In the genomic region with DNA sequence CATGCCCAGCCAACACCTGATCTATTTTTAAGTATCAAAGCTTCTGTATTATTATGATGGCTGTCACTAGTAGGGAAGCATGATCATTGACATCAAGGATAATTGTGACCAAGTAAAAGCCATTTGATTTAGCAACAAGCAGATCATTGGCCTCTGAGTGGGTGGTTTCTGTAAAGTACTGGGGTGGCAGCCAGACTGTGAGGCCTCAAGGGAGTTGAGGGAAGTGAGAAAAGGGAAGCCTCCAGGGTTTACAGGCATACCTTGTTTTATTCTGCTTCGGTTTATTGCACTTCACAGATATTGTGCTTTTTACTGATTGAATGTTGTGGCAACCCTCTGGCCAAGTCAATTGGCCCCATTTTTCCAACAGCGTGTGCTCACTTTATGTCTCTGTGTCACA, we compare ENCODE assay signal across 10 cellular contexts.
DNase-seq lines count a peak whose midpoint lies in the region; ATAC-seq and TF ChIP-seq lines count a peak whose summit lies in the region.
"Had no signal": no experiment of that assay in that cellular context is flagged by ENCODE, and none has a peak within 500 bp of the region (broad histone marks: within the 10 kb centered on the region; RNA-seq: fewer than 3 reads in every experiment).

No MANE protein-coding gene starts in this region.

- peak overlapping the region; percentile 27 for H3K4me3 Mint-ChIP-seq in activated T-cell treated with anti-CD3 and anti-CD28 coated beads, Interleukin-2, amount 50 U/mL, for 72 hours
- H3K4me3 Mint-ChIP-seq in stimulated activated memory B cell treated with anti-CD40 and anti-IgM and Interleukin-4, amounts not matched to agents 10 μg/mL and 1 μg/mL and 100 μg/mL, for 72 hours, result peak overlapping the region; percentile 28
- H3K4me3 Mint-ChIP-seq in CD4-positive, alpha-beta memory T cell, result no peak overlapping the region
- no peak overlapping the region for H3K4me3 Mint-ChIP-seq in activated T-helper 1 cell treated with anti-CD3 and anti-CD28 coated beads, Interleukin-12 subunit alpha, Interleukin-12 subunit beta, Interleukin-2, Interleukin-4 antibody, amounts not matched to agents 30 ng/mL and 10 ng/mL and 1 ng/mL, durations not matched to agents 14 hours and 24 hours and 36 hours
- H3K4me3 Mint-ChIP-seq in H9, result no peak overlapping the region

- DNase-seq in activated T-cell treated with anti-CD3 and anti-CD28 coated beads, Interleukin-2, amount 50 U/mL, for 72 hours, result no peak
- DNase-seq in activated T-cell treated with anti-CD3 and anti-CD28 coated beads for 4 hours (no peak), NOMO-1 treated with DMSO at 0.1 percent for 48 hours (lab: John Stamatoyannopoulos, UW; ENCODE audit: unreplicated experiment) (peak; percentile 86), H9 (no peak)
- no peak for DNase-seq in CD4-positive, alpha-beta memory T cell
- DNase-seq in activated T-helper 1 cell treated with anti-CD3 and anti-CD28 coated beads, Interleukin-12 subunit alpha, Interleukin-12 subunit beta, Interleukin-2, Interleukin-4 antibody, amounts not matched to agents 30 ng/mL and 10 ng/mL and 1 ng/mL, durations not matched to agents 14 hours and 24 hours and 36 hours (ENCODE audit: low spot score), result no peak
- DNase-seq: activated naive CD4-positive, alpha-beta T cell treated with anti-CD3 and anti-CD28 coated beads, Interleukin-2, amount 50 U/mL, for 16 hours had no signal

- no peak overlapping the region for H3T11ph ChIP-seq in H9 (ENCODE audit: low read length)

- H3K23ac ChIP-seq in H9 (ENCODE audit: insufficient read length, low read depth, low read length), result no peak overlapping the region

- H3K18ac ChIP-seq in H9 (ENCODE audit: insufficient read length, low read depth, low read length), result no peak overlapping the region

- H4K20me1 ChIP-seq in H9 (ENCODE audit: control insufficient read depth, insufficient read depth, insufficient read length), result no peaks in the 10 kb centered on the region

- no peak overlapping the region for H2BK20ac ChIP-seq in H9 (ENCODE audit: low read depth, low read length, poor library complexity, severe bottlenecking)

- no peaks in the 10 kb centered on the region for H3K23me2 ChIP-seq in H9 (ENCODE audit: insufficient read length, low read depth, low read length, poor library complexity, severe bottlenecking)

- peaks cover 33% of the 10 kb centered on the region for H3K27me3 Mint-ChIP-seq in activated T-cell treated with anti-CD3 and anti-CD28 coated beads, Interleukin-2, amount 50 U/mL, for 72 hours (ENCODE audit: low read depth)
- no peaks in the 10 kb centered on the region for H3K27me3 Mint-ChIP-seq in stimulated activated memory B cell treated with anti-CD40 and anti-IgM and Interleukin-4, amounts not matched to agents 10 μg/mL and 1 μg/mL and 100 μg/mL, for 72 hours
- H3K27me3 Mint-ChIP-seq in CD4-positive, alpha-beta memory T cell, result peaks cover 2% of the 10 kb centered on the region in 2 donors
- H3K27me3 Mint-ChIP-seq in activated T-helper 1 cell treated with anti-CD3 and anti-CD28 coated beads, Interleukin-12 subunit alpha, Interleukin-12 subunit beta, Interleukin-2, Interleukin-4 antibody, amounts not matched to agents 30 ng/mL and 10 ng/mL and 1 ng/mL, durations not matched to agents 14 hours and 24 hours and 36 hours (ENCODE audit: insufficient read depth), result peaks cover 29% of the 10 kb centered on the region
- H3K27me3 Mint-ChIP-seq in H9 (ENCODE audit: low read depth), result peaks cover 7% of the 10 kb centered on the region

- H4K8ac ChIP-seq in H9 (replicated peaks; ENCODE audit: insufficient read length, low read depth, low read length), result no peak overlapping the region

- POLR2A ChIA-PET in CD4-positive, alpha-beta memory T cell (lab: Charles Lee; ENCODE audit: partially characterized antibody), result interaction anchor here (0.9 to 1.6 kb wide), 2 partner anchors 24 to 97 kb away, joined by 3 to 4 read pairs; no protein-coding TSS in a partner anchor

- no peak overlapping the region for H2BK5ac ChIP-seq in H9 (ENCODE audit: insufficient read length, low read length)

- peaks cover 81% of the 10 kb centered on the region for H3K4me1 Mint-ChIP-seq in activated T-cell treated with anti-CD3 and anti-CD28 coated beads, Interleukin-2, amount 50 U/mL, for 72 hours (ENCODE audit: low read depth)
- peaks cover 75% of the 10 kb centered on the region for H3K4me1 Mint-ChIP-seq in stimulated activated memory B cell treated with anti-CD40 and anti-IgM and Interleukin-4, amounts not matched to agents 10 μg/mL and 1 μg/mL and 100 μg/mL, for 72 hours
- peaks cover 40 to 86% (median 66%) of the 10 kb centered on the region in 4 donors for H3K4me1 Mint-ChIP-seq in CD4-positive, alpha-beta memory T cell
- peaks cover 79% of the 10 kb centered on the region for H3K4me1 Mint-ChIP-seq in activated T-helper 1 cell treated with anti-CD3 and anti-CD28 coated beads, Interleukin-12 subunit alpha, Interleukin-12 subunit beta, Interleukin-2, Interleukin-4 antibody, amounts not matched to agents 30 ng/mL and 10 ng/mL and 1 ng/mL, durations not matched to agents 14 hours and 24 hours and 36 hours (ENCODE audit: low read depth)
- peaks cover 7 to 11% of the 10 kb centered on the region in 2 experiments for H3K4me1 Mint-ChIP-seq in H9

- no peaks in the 10 kb centered on the region for H3K36me3 Mint-ChIP-seq in activated T-cell treated with anti-CD3 and anti-CD28 coated beads, Interleukin-2, amount 50 U/mL, for 72 hours (ENCODE audit: insufficient read depth in 2 of 2)
- no peaks in the 10 kb centered on the region for H3K36me3 Mint-ChIP-seq in stimulated activated memory B cell treated with anti-CD40 and anti-IgM and Interleukin-4, amounts not matched to agents 10 μg/mL and 1 μg/mL and 100 μg/mL, for 72 hours
- H3K36me3 Mint-ChIP-seq in CD4-positive, alpha-beta memory T cell, result no peaks in the 10 kb centered on the region
- no peaks in the 10 kb centered on the region for H3K36me3 Mint-ChIP-seq in activated T-helper 1 cell treated with anti-CD3 and anti-CD28 coated beads, Interleukin-12 subunit alpha, Interleukin-12 subunit beta, Interleukin-2, Interleukin-4 antibody, amounts not matched to agents 30 ng/mL and 10 ng/mL and 1 ng/mL, durations not matched to agents 14 hours and 24 hours and 36 hours (ENCODE audit: low read depth)
- no peaks in the 10 kb centered on the region for H3K36me3 Mint-ChIP-seq in H9 (ENCODE audit: insufficient read depth in 1 of 3, low read depth in 3 of 3)

- H2BK120ac ChIP-seq in H9 (ENCODE audit: low read depth, low read length, poor library complexity, severe bottlenecking), result no peak overlapping the region

- H3K4me1 ChIP-seq in CD4-positive, alpha-beta memory T cell (ENCODE audit: insufficient read depth, low read length), result peaks cover 82% of the 10 kb centered on the region
- H3K4me1 ChIP-seq in H9 (ENCODE audit: insufficient read depth, low read length), result no peaks in the 10 kb centered on the region

- TF ChIP-seq CTCF in H9 (conservative IDR thresholded peaks at IDR 0.05), result no peak

- H3K27ac ChIP-seq in CD4-positive, alpha-beta memory T cell (ENCODE audit: low read depth, low read length), result no peak overlapping the region
- H3K27ac ChIP-seq in H9 (ENCODE audit: insufficient read length, low read depth, low read length), result no peak overlapping the region
- H3K27ac ChIP-seq: thoracic aorta had no signal

- no peak overlapping the region for H2AK5ac ChIP-seq in H9 (ENCODE audit: insufficient read length, low read length)

- no peak overlapping the region for H3K4ac ChIP-seq in H9 (ENCODE audit: low read depth, low read length)

- no CpG with 5 or more reads among the region's 2 CpGs for WGBS in H9 (ENCODE audit: extremely low coverage, insufficient read length, low lambda C conversion rate)

- H3K79me1 ChIP-seq in H9 (ENCODE audit: insufficient read depth, low read depth, low read length, poor library complexity, severe bottlenecking), result no peaks in the 10 kb centered on the region

- CTCF ChIA-PET in CD4-positive, alpha-beta memory T cell (lab: Charles Lee; ENCODE audit: partially characterized antibody), result interaction anchor here (1.0 to 6.8 kb wide), 7 partner anchors 8 to 136 kb away, joined by 3 to 131 read pairs (median 8); no protein-coding TSS in a partner anchor

- intact Hi-C loops in CD4-positive, alpha-beta memory T cell (cut with micrococcal nuclease), result loop anchor here (10.0 kb wide), 1 partner anchor 49 kb away; no protein-coding TSS in a partner anchor
- intact Hi-C loops in activated T-helper 1 cell treated with anti-CD3 and anti-CD28 coated beads, Interleukin-12 subunit alpha, Interleukin-12 subunit beta, Interleukin-2, Interleukin-4 antibody, amounts not matched to agents 30 ng/mL and 10 ng/mL and 1 ng/mL, durations not matched to agents 14 hours and 24 hours and 36 hours (cut with micrococcal nuclease), result loop anchor here (10.0 kb wide), 1 partner anchor 1701 kb away; no protein-coding TSS in a partner anchor

- H2BK12ac ChIP-seq in H9 (ENCODE audit: insufficient read length, low read depth, low read length), result no peak overlapping the region

- no peaks in the 10 kb centered on the region for H3K9me3 Mint-ChIP-seq in activated T-cell treated with anti-CD3 and anti-CD28 coated beads, Interleukin-2, amount 50 U/mL, for 72 hours
- no peaks in the 10 kb centered on the region for H3K9me3 Mint-ChIP-seq in stimulated activated memory B cell treated with anti-CD40 and anti-IgM and Interleukin-4, amounts not matched to agents 10 μg/mL and 1 μg/mL and 100 μg/mL, for 72 hours
- no peaks in the 10 kb centered on the region for H3K9me3 Mint-ChIP-seq in CD4-positive, alpha-beta memory T cell
- no peaks in the 10 kb centered on the region for H3K9me3 Mint-ChIP-seq in activated T-helper 1 cell treated with anti-CD3 and anti-CD28 coated beads, Interleukin-12 subunit alpha, Interleukin-12 subunit beta, Interleukin-2, Interleukin-4 antibody, amounts not matched to agents 30 ng/mL and 10 ng/mL and 1 ng/mL, durations not matched to agents 14 hours and 24 hours and 36 hours
- no peaks in the 10 kb centered on the region for H3K9me3 Mint-ChIP-seq in H9

- no peak overlapping the region for H4K91ac ChIP-seq in H9 (ENCODE audit: insufficient read length, low read depth, low read length)

- H2BK15ac ChIP-seq in H9 (ENCODE audit: low read depth, low read length), result no peak overlapping the region

- ATAC-seq in activated T-cell treated with anti-CD3 and anti-CD28 coated beads, Interleukin-2, amount 50 U/mL, for 72 hours (replicated peaks in 1 of 2), result no peak
- ATAC-seq in HG02840 (IDR thresholded peaks at IDR 0.05; ENCODE audit: low FRiP score, unreplicated experiment), result peak; percentile 49
- ATAC-seq in stimulated activated memory B cell treated with anti-CD40 and anti-IgM and Interleukin-4, amounts not matched to agents 10 μg/mL and 1 μg/mL and 100 μg/mL, for 72 hours, result peak; percentile 95

- H3K9me3 ChIP-seq in CD4-positive, alpha-beta memory T cell (ENCODE audit: control insufficient read depth in 1 of 2, low read length in 2 of 2), result no peaks in the 10 kb centered on the region
- H3K9me3 ChIP-seq in H9 (ENCODE audit: control insufficient read depth, low read depth, low read length), result no peaks in the 10 kb centered on the region
- H3K9me3 ChIP-seq: thoracic aorta had no signal

- no peak overlapping the region for H3K4me3 ChIP-seq in CD4-positive, alpha-beta memory T cell (ENCODE audit: low read length in 2 of 2)
- H3K4me3 ChIP-seq: thoracic aorta had no signal

- no peak overlapping the region for H3K56ac ChIP-seq in H9 (ENCODE audit: insufficient read length, low read depth, low read length)

- no peak overlapping the region for H3K4me2 ChIP-seq in H9 (ENCODE audit: insufficient read depth, insufficient read length, low read length)

- no peaks in the 10 kb centered on the region for H3K79me2 ChIP-seq in H9 (ENCODE audit: insufficient read depth, low read length)

- no peak overlapping the region for H3K9ac ChIP-seq in H9 (ENCODE audit: extremely low read depth, insufficient read length, low read length)

- no peak overlapping the region for H3K27ac Mint-ChIP-seq in activated T-cell treated with anti-CD3 and anti-CD28 coated beads, Interleukin-2, amount 50 U/mL, for 72 hours
- H3K27ac Mint-ChIP-seq in stimulated activated memory B cell treated with anti-CD40 and anti-IgM and Interleukin-4, amounts not matched to agents 10 μg/mL and 1 μg/mL and 100 μg/mL, for 72 hours, result peak overlapping the region; percentile 55
- peak overlapping the region in 2 of 7 donors; percentile 21 to 35 for H3K27ac Mint-ChIP-seq in CD4-positive, alpha-beta memory T cell
- H3K27ac Mint-ChIP-seq in activated T-helper 1 cell treated with anti-CD3 and anti-CD28 coated beads, Interleukin-12 subunit alpha, Interleukin-12 subunit beta, Interleukin-2, Interleukin-4 antibody, amounts not matched to agents 30 ng/mL and 10 ng/mL and 1 ng/mL, durations not matched to agents 14 hours and 24 hours and 36 hours, result no peak overlapping the region
- no peak overlapping the region for H3K27ac Mint-ChIP-seq in H9

- H3K36me3 ChIP-seq in CD4-positive, alpha-beta memory T cell (ENCODE audit: insufficient read depth, low read length), result no peaks in the 10 kb centered on the region
- H3K36me3 ChIP-seq: thoracic aorta had no signal

- no peak overlapping the region for H2AFZ ChIP-seq in H9 (ENCODE audit: low read length)

- H4K5ac ChIP-seq in H9 (ENCODE audit: insufficient read length, low read depth, low read length), result no peak overlapping the region

- H3K27me3 ChIP-seq in CD4-positive, alpha-beta memory T cell (ENCODE audit: insufficient read depth, low read length), result no peaks in the 10 kb centered on the region
- no peaks in the 10 kb centered on the region for H3K27me3 ChIP-seq in H9 (ENCODE audit: insufficient read depth, low read length)

- H3K14ac ChIP-seq in H9 (ENCODE audit: insufficient read depth, low read length), result no peak overlapping the region

Comparison
In these comparisons a context has a peak if more than half of its experiments do, and no peak if none do; other contexts are left out.
1. ATAC-seq: peak in HG02840 (single experiment) and stimulated activated memory B cell treated with anti-CD40 and anti-IgM and Interleukin-4, amounts not matched to agents 10 μg/mL and 1 μg/mL and 100 μg/mL, for 72 hours (single experiment); none in activated T-cell treated with anti-CD3 and anti-CD28 coated beads, Interleukin-2, amount 50 U/mL, for 72 hours (0 of 2).
2. H3K4me3 Mint-ChIP-seq: peak in activated T-cell treated with anti-CD3 and anti-CD28 coated beads, Interleukin-2, amount 50 U/mL, for 72 hours (2 of 2) and stimulated activated memory B cell treated with anti-CD40 and anti-IgM and Interleukin-4, amounts not matched to agents 10 μg/mL and 1 μg/mL and 100 μg/mL, for 72 hours (single experiment); none in CD4-positive, alpha-beta memory T cell (0 of 8), activated T-helper 1 cell treated with anti-CD3 and anti-CD28 coated beads, Interleukin-12 subunit alpha, Interleukin-12 subunit beta, Interleukin-2, Interleukin-4 antibody, amounts not matched to agents 30 ng/mL and 10 ng/mL and 1 ng/mL, durations not matched to agents 14 hours and 24 hours and 36 hours (single experiment) and H9 (0 of 2).